Comparison of ENCODE assay signal across 8 cellular contexts in genomic region chr2:142989276-142990204, GRCh38.
DNase-seq lines count a peak whose midpoint lies in the region; ATAC-seq and FAIRE-seq lines count a peak whose summit lies in the region.

No MANE protein-coding gene starts in this region.

- peak; percentile 22 for DNase-seq in Ammon's horn (ENCODE audit: low spot score)
- no peak for DNase-seq in GM18507 (ENCODE audit: extremely low spot score, insufficient read length, low read depth)
- DNase-seq in NCI-H2227 treated with DMSO at 0.1 percent for 48 hours (lab: John Stamatoyannopoulos, UW), result peak; percentile 71
- peak; percentile 22 for DNase-seq in cerebellar cortex (ENCODE audit: low spot score)
- peak; percentile 18 for DNase-seq in midbrain (lab: John Stamatoyannopoulos, UW)
- DNase-seq in activated CD4-positive, alpha-beta T cell treated with anti-CD3 and anti-CD28 coated beads, Interleukin-2, amount 50 U/mL, for 1 hour, result no peak

- peak; percentile 74 for ATAC-seq in HG02943 (IDR thresholded peaks at IDR 0.05; ENCODE audit: low read depth, unreplicated experiment)
- ATAC-seq in activated T-helper 17 cell treated with anti-CD3 and anti-CD28 coated beads, Interleukin-2, amount 50 U/mL, for 72 hours (replicated peaks), result no peak

- H3K27ac Mint-ChIP-seq in activated T-helper 17 cell treated with anti-CD3 and anti-CD28 coated beads, Interleukin-2, amount 50 U/mL, for 72 hours, result no peak overlapping the region

- H3K9me3 Mint-ChIP-seq in activated T-helper 17 cell treated with anti-CD3 and anti-CD28 coated beads, Interleukin-2, amount 50 U/mL, for 72 hours, result no peaks in the 10 kb centered on the region

- no peaks in the 10 kb centered on the region for H3K36me3 Mint-ChIP-seq in activated T-helper 17 cell treated with anti-CD3 and anti-CD28 coated beads, Interleukin-2, amount 50 U/mL, for 72 hours (ENCODE audit: low read depth)

- H3K4me1 Mint-ChIP-seq in activated T-helper 17 cell treated with anti-CD3 and anti-CD28 coated beads, Interleukin-2, amount 50 U/mL, for 72 hours, result no peaks in the 10 kb centered on the region

- peak; percentile 76 for FAIRE-seq in GM18507 (lab: Jason Lieb, UNC)

- H3K27me3 Mint-ChIP-seq in activated T-helper 17 cell treated with anti-CD3 and anti-CD28 coated beads, Interleukin-2, amount 50 U/mL, for 72 hours, result no peaks in the 10 kb centered on the region

- no peak overlapping the region for H3K4me3 Mint-ChIP-seq in activated T-helper 17 cell treated with anti-CD3 and anti-CD28 coated beads, Interleukin-2, amount 50 U/mL, for 72 hours

Comparison
In these comparisons a context has a peak if more than half of its experiments do, and no peak if none do; other contexts are left out.
1. DNase-seq: peak in Ammon's horn (single experiment), NCI-H2227 treated with DMSO at 0.1 percent for 48 hours (single experiment), cerebellar cortex (single experiment) and midbrain (single experiment); none in GM18507 (single experiment) and activated CD4-positive, alpha-beta T cell treated with anti-CD3 and anti-CD28 coated beads, Interleukin-2, amount 50 U/mL, for 1 hour (single experiment).